9 cellular contexts compared by ENCODE assay signal in genomic region chr10:9342865-9343450, GRCh38.
DNase-seq lines count a peak whose midpoint lies in the region; ATAC-seq and TF ChIP-seq lines count a peak whose summit lies in the region.
"Had no signal": no experiment of that assay in that cellular context is flagged by ENCODE, and none has a peak within 500 bp of the region (broad histone marks: within the 10 kb centered on the region; RNA-seq: fewer than 3 reads in every experiment).

No MANE protein-coding gene starts in this region.

- ATAC-seq in PC-3 = no peak
- ATAC-seq in HG03039 (IDR thresholded peaks at IDR 0.05; ENCODE audit: unreplicated experiment) = no peak
- no peak for ATAC-seq in GM21360 (IDR thresholded peaks at IDR 0.05; ENCODE audit: unreplicated experiment)

- peak; percentile 2 for DNase-seq in DMS 273 treated with DMSO at 0.1 percent for 48 hours (lab: John Stamatoyannopoulos, UW)
- peak; percentile 25 for DNase-seq in HFFc6
- DNase-seq in PC-3 = peak; percentile 11
- DNase-seq in esophagus squamous epithelium (lab: John Stamatoyannopoulos, UW) = no peak
- DNase-seq in retina = peak; percentile 75
- DNase-seq in activated CD4-positive, CD25-positive, alpha-beta regulatory T cell (lab: John Stamatoyannopoulos, UW) = no peak

- TF ChIP-seq POLR2A in esophagus squamous epithelium (IDR thresholded peaks at IDR 0.05) = no peak

- no peak overlapping the region for H3K4me3 Mint-ChIP-seq in HFFc6

- H3K4me2 ChIP-seq in PC-3 (ENCODE audit: low read length) = no peak overlapping the region

- H3K4me1 ChIP-seq in PC-3 (ENCODE audit: insufficient read depth, low read length) (no peaks in the 10 kb centered on the region), esophagus squamous epithelium (no peaks in the 10 kb centered on the region)
- H3K4me1 ChIP-seq: SJSA1 had no signal

- H3K27ac Mint-ChIP-seq in HFFc6 = no peak overlapping the region

- no peak overlapping the region for H3K9ac ChIP-seq in PC-3 (ENCODE audit: low read length)

- H3K9me2 ChIP-seq in PC-3 (replicated peaks; ENCODE audit: low read length) = no peaks in the 10 kb centered on the region

- intact Hi-C loops in PC-3 (cut with micrococcal nuclease) (no loop called here), esophagus squamous epithelium (cut with DNase I) (no loop called here)

- peaks cover under 1% of the 10 kb centered on the region; the same call in 1 of the 2 replicates for H3K27me3 ChIP-seq in PC-3 (ENCODE audit: low read length)
- peaks cover 0 to 4% (median 0%) of the 10 kb centered on the region in 4 donors for H3K27me3 ChIP-seq in esophagus squamous epithelium
- H3K27me3 ChIP-seq: SJSA1 had no signal

- H3K79me2 ChIP-seq in PC-3 (ENCODE audit: low read length) = no peaks in the 10 kb centered on the region

- CTCF ChIA-PET in PC-3 (lab: Charles Lee) = interaction anchor here (1.1 kb wide), 1 partner anchor 1927 kb away, joined by 4 read pairs; no protein-coding TSS in a partner anchor

- H3K9me3 Mint-ChIP-seq in HFFc6 = no peaks in the 10 kb centered on the region; the same call in 1 of the 2 replicates

- H3K27ac ChIP-seq in PC-3 (ENCODE audit: low read length) (no peak overlapping the region), esophagus squamous epithelium (no peak overlapping the region)
- H3K27ac ChIP-seq: SJSA1 had no signal

- no peak overlapping the region for H3K4me3 ChIP-seq in PC-3 (ENCODE audit: low read length)
- no peak overlapping the region for H3K4me3 ChIP-seq in esophagus squamous epithelium
- H3K4me3 ChIP-seq: SJSA1 had no signal

- no peaks in the 10 kb centered on the region for H3K27me3 Mint-ChIP-seq in HFFc6 (ENCODE audit: insufficient read depth)

- 15 to 25% methylated on average over 4 of the region's 4 CpGs for WGBS in esophagus squamous epithelium, 2 donors

- H3K9me3 ChIP-seq in PC-3 (ENCODE audit: low read length) = no peaks in the 10 kb centered on the region
- no peaks in the 10 kb centered on the region for H3K9me3 ChIP-seq in esophagus squamous epithelium
- H3K9me3 ChIP-seq: SJSA1 had no signal

- TF ChIP-seq CTCF in HFFc6 (IDR thresholded peaks at IDR 0.05) = peak; percentile 80
- peak; percentile 55 for TF ChIP-seq CTCF in PC-3 (conservative IDR thresholded peaks at IDR 0.05; ENCODE audit: low read depth, low read length)
- TF ChIP-seq CTCF in esophagus squamous epithelium (IDR thresholded peaks at IDR 0.05) = peak; percentile 14 to 68 (median 41)

- H3F3A ChIP-seq in PC-3 (ENCODE audit: low read length, unreplicated experiment) = no peaks in the 10 kb centered on the region

- no peaks in the 10 kb centered on the region for H3K4me1 Mint-ChIP-seq in HFFc6 (ENCODE audit: low read depth)

- H4K20me1 ChIP-seq in PC-3 (ENCODE audit: low read length) = no peaks in the 10 kb centered on the region

- no peaks in the 10 kb centered on the region for H3K36me3 Mint-ChIP-seq in HFFc6 (ENCODE audit: low read depth)

- POLR2A ChIA-PET in PC-3 (lab: Charles Lee; ENCODE audit: unreplicated experiment) = no interaction called here

- H2AFZ ChIP-seq in PC-3 (ENCODE audit: low read length) = no peak overlapping the region

- BruUV-seq in PC-3 (replicated peaks; lab: Mats Ljungman, UMichigan) = no TSS peak

- H3K36me3 ChIP-seq in PC-3 (ENCODE audit: low read depth, low read length) (no peaks in the 10 kb centered on the region), esophagus squamous epithelium (no peaks in the 10 kb centered on the region)
- H3K36me3 ChIP-seq: SJSA1 had no signal

Comparison
In these comparisons a context has a peak if more than half of its experiments do, and no peak if none do; other contexts are left out.
1. DNase-seq: peak in DMS 273 treated with DMSO at 0.1 percent for 48 hours (single experiment), HFFc6 (single experiment), PC-3 (single experiment) and retina (single experiment); none in esophagus squamous epithelium (single experiment) and activated CD4-positive, CD25-positive, alpha-beta regulatory T cell (0 of 4).
2. Peak in every context shown above with its lines, with median percentiles within 50 percentile points of each other: CTCF ChIP-seq.